ENCODE assay signal across 26 cellular contexts in genomic region chr17:81995463-81996231, GRCh38. TPM values are rescaled to one million over a fixed set of nuclear protein-coding genes. Genes with fewer than 3 reads are reported as not detected.
A peak's percentile ranks its signal among the peaks of the same experiment; 100 is the strongest.
DNase-seq lines count a peak whose midpoint lies in the region; ATAC-seq and TF ChIP-seq lines count a peak whose summit lies in the region.
"Had no signal": no experiment of that assay in that cellular context is flagged by ENCODE, and none has a peak within 500 bp of the region (broad histone marks: within the 10 kb centered on the region; RNA-seq: fewer than 3 reads in every experiment).

No MANE protein-coding gene starts in this region.

- H3K27ac Mint-ChIP-seq in HFFc6 (no peak overlapping the region), endodermal cell (peak overlapping the region; percentile 64)
- H3K27ac Mint-ChIP-seq: activated CD4-positive, alpha-beta T cell treated with anti-CD3 and anti-CD28 coated beads, Interleukin-2, amount 10 ng/mL, durations not matched to agents 7 days and 5 days; activated naive CD4-positive, alpha-beta T cell treated with anti-CD3 and anti-CD28 coated beads, Interleukin-2, amount 50 U/mL, for 72 hours; immature natural killer cell; stimulated activated effector memory CD8-positive, alpha-beta T cell treated with anti-CD3 and anti-CD28 coated beads, Interleukin-12 subunit alpha, Interleukin-12 subunit beta, amount 100 ng/mL, for 72 hours; T-cell had no signal

- no peaks in the 10 kb centered on the region for H3K9me3 Mint-ChIP-seq in HFFc6
- H3K9me3 Mint-ChIP-seq in endodermal cell: no peaks in the 10 kb centered on the region
- H3K9me3 Mint-ChIP-seq: activated CD4-positive, alpha-beta T cell treated with anti-CD3 and anti-CD28 coated beads, Interleukin-2, amount 10 ng/mL, durations not matched to agents 7 days and 5 days; activated naive CD4-positive, alpha-beta T cell treated with anti-CD3 and anti-CD28 coated beads, Interleukin-2, amount 50 U/mL, for 72 hours; immature natural killer cell; nephron; stimulated activated effector memory CD8-positive, alpha-beta T cell treated with anti-CD3 and anti-CD28 coated beads, Interleukin-12 subunit alpha, Interleukin-12 subunit beta, amount 100 ng/mL, for 72 hours; T-cell; type B pancreatic cell had no signal

- peaks cover 2% of the 10 kb centered on the region for H3K36me3 Mint-ChIP-seq in HFFc6 (ENCODE audit: low read depth)
- peaks cover 15% of the 10 kb centered on the region for H3K36me3 Mint-ChIP-seq in endodermal cell (ENCODE audit: low read depth)
- H3K36me3 Mint-ChIP-seq: activated naive CD4-positive, alpha-beta T cell treated with anti-CD3 and anti-CD28 coated beads, Interleukin-2, amount 50 U/mL, for 72 hours; immature natural killer cell had no signal

- TF ChIP-seq CTCF in HFFc6 (IDR thresholded peaks at IDR 0.05): peak; percentile 16; the same call in 1 of the 2 replicates
- TF ChIP-seq CTCF in endodermal cell (conservative IDR thresholded peaks at IDR 0.05): peak; percentile 56
- TF ChIP-seq CTCF in psoas muscle (IDR thresholded peaks at IDR 0.05): no peak

- H3K9me3 ChIP-seq in endodermal cell (ENCODE audit: control insufficient read depth, low read length) (no peaks in the 10 kb centered on the region), psoas muscle (no peaks in the 10 kb centered on the region)
- H3K9me3 ChIP-seq: MG63, ovary had no signal

- no peak overlapping the region for H3K4me3 Mint-ChIP-seq in HFFc6
- no peak overlapping the region for H3K4me3 Mint-ChIP-seq in endodermal cell
- H3K4me3 Mint-ChIP-seq: activated CD4-positive, alpha-beta T cell treated with anti-CD3 and anti-CD28 coated beads, Interleukin-2, amount 10 ng/mL, durations not matched to agents 7 days and 5 days; immature natural killer cell; nephron; stimulated activated effector memory CD8-positive, alpha-beta T cell treated with anti-CD3 and anti-CD28 coated beads, Interleukin-12 subunit alpha, Interleukin-12 subunit beta, amount 100 ng/mL, for 72 hours; T-cell; type B pancreatic cell had no signal

- no peaks in the 10 kb centered on the region for H3K27me3 Mint-ChIP-seq in HFFc6 (ENCODE audit: insufficient read depth)
- no peaks in the 10 kb centered on the region for H3K27me3 Mint-ChIP-seq in endodermal cell (ENCODE audit: insufficient read depth)
- H3K27me3 Mint-ChIP-seq: activated CD4-positive, alpha-beta T cell treated with anti-CD3 and anti-CD28 coated beads, Interleukin-2, amount 10 ng/mL, durations not matched to agents 7 days and 5 days; T-cell; type B pancreatic cell had no signal

- H3K36me3 ChIP-seq in endodermal cell (ENCODE audit: control insufficient read depth, insufficient read depth, low read length) (no peaks in the 10 kb centered on the region), psoas muscle (ENCODE audit: insufficient read depth in 1 of 2, low read depth in 1 of 2) (peaks cover 0 to 13% of the 10 kb centered on the region in 2 donors)
- H3K36me3 ChIP-seq: brain microvascular endothelial cell, ovary had no signal

- no peak overlapping the region for H3K27ac ChIP-seq in endodermal cell (ENCODE audit: low read depth, low read length)
- H3K27ac ChIP-seq in psoas muscle: no peak overlapping the region
- H3K27ac ChIP-seq: BLaER1, brain microvascular endothelial cell, ovary had no signal

- no peak overlapping the region for H3K9ac ChIP-seq in endodermal cell (ENCODE audit: extremely low read depth, low read length, poor library complexity, severe bottlenecking)
- H3K9ac ChIP-seq: BLaER1 had no signal

- H3K27me3 ChIP-seq in endodermal cell (ENCODE audit: control insufficient read depth, insufficient read depth, low read length, poor library complexity, severe bottlenecking): no peaks in the 10 kb centered on the region
- no peaks in the 10 kb centered on the region for H3K27me3 ChIP-seq in psoas muscle (ENCODE audit: insufficient read depth in 3 of 3, low read length in 2 of 3)
- H3K27me3 ChIP-seq: brain microvascular endothelial cell, MG63, ovary had no signal

- WGBS in endodermal cell (ENCODE audit: insufficient coverage in 1 of 2, insufficient read length in 1 of 2), 2 experiments: 95 to 96% methylated on average over 21 to 29 of the region's 29 CpGs
- WGBS in psoas muscle, 3 donors: 91 to 95% (median 92%) methylated on average over 26 to 29 of the region's 29 CpGs

- no peak overlapping the region for H3K4me3 ChIP-seq in endodermal cell (ENCODE audit: low read length)
- no peak overlapping the region for H3K4me3 ChIP-seq in psoas muscle
- H3K4me3 ChIP-seq: BLaER1, GM12878, MG63, ovary had no signal

- intact Hi-C loops in psoas muscle (cut with DNase I): no loop called here

- H3K4me1 ChIP-seq in endodermal cell (ENCODE audit: control insufficient read depth, insufficient read depth, low read length): no peaks in the 10 kb centered on the region
- peaks cover 48% of the 10 kb centered on the region for H3K4me1 ChIP-seq in psoas muscle

- peaks cover 20% of the 10 kb centered on the region for H3K4me1 Mint-ChIP-seq in HFFc6 (ENCODE audit: low read depth)
- H3K4me1 Mint-ChIP-seq in endodermal cell: no peaks in the 10 kb centered on the region

- DNase-seq in HFFc6 (no peak), endodermal cell (peak; percentile 87), psoas muscle (peak; percentile 9 to 48), A172 (ENCODE audit: low spot score) (no peak), NK-92 (lab: John Stamatoyannopoulos, UW; ENCODE audit: unreplicated experiment) (no peak), foreskin melanocyte (no peak)
- DNase-seq: activated CD4-positive, alpha-beta T cell treated with anti-CD3 and anti-CD28 coated beads, Interleukin-2, amount 10 ng/mL, durations not matched to agents 7 days and 5 days; activated effector memory CD4-positive, alpha-beta T cell treated with Interleukin-2 at 50 U/mL for 16 hours; activated T-cell treated with anti-CD3 and anti-CD28 coated beads, Interleukin-2, amount 50 U/mL, for 1 hour; amygdala; brain microvascular endothelial cell; hippocampal formation; immature natural killer cell; KBM-7; MG63; NCI-H1930; NCI-H2171 treated with DMSO at 0.1 percent for 48 hours; NCI-H510A; ovary; T-cell had no signal

- ATAC-seq in psoas muscle: no peak
- ATAC-seq: activated naive CD4-positive, alpha-beta T cell treated with anti-CD3 and anti-CD28 coated beads, Interleukin-2, amount 50 U/mL, for 72 hours; GM12878; stimulated activated effector memory CD8-positive, alpha-beta T cell treated with anti-CD3 and anti-CD28 coated beads, Interleukin-12 subunit alpha, Interleukin-12 subunit beta, amount 100 ng/mL, for 72 hours; T-cell had no signal

RNA-seq across cellular contexts. Expression of gene ASPSCR1, which starts 18.2 kb away (rescaled TPM):
- 10 to 100 TPM; 26.6 to 36.8 (median 34.7) TPM for total RNA-seq in HFFc6 (2021; fragmentation: NEBNext Ultra II Directional; extraction: Animal tissue kit (Norgen Biotek cat#: 25700))
- total RNA-seq in endodermal cell (10 to 100 TPM; 50.8 to 65.4 TPM), psoas muscle (10 to 100 TPM; 27.7 to 37.4 (median 35.0) TPM)
- polyA plus RNA-seq in endodermal cell (2013, experiment 1 of 2): 41.5 TPM
- polyA plus RNA-seq in endodermal cell (2013, experiment 2 of 2): 30.3 TPM
- 10 to 100 TPM; 27.9 to 33.1 (median 33.0) TPM for polyA plus RNA-seq in psoas muscle
- total RNA-seq in A172 (2014; rRNA removed; shearing (Covaris generic)): 22.4 and 25.8 TPM in 2 replicates

RNA-seq across cellular contexts. Expression of gene CENPX, which starts 27.0 kb away (rescaled TPM):
- total RNA-seq in HFFc6 (2021; fragmentation: NEBNext Ultra II Directional; extraction: Animal tissue kit (Norgen Biotek cat#: 25700)): 10 to 100 TPM; 60.6 to 83.9 (median 73.3) TPM
- 10 to 100 TPM; 80.0 to 85.0 TPM for total RNA-seq in endodermal cell
- polyA plus RNA-seq in endodermal cell (2013, experiment 1 of 2): 62.5 TPM
- 61.5 TPM for polyA plus RNA-seq in endodermal cell (2013, experiment 2 of 2)
- 10 to 100 TPM; 15.9 to 24.6 (median 19.7) TPM for total RNA-seq in psoas muscle
- 10 to 100 TPM; 53.8 to 79.4 (median 64.4) TPM for polyA plus RNA-seq in psoas muscle
- 155 and 163 TPM in 2 replicates for total RNA-seq in A172 (2014; rRNA removed; shearing (Covaris generic))

RNA-seq across cellular contexts. Expression of gene LRRC45, which starts 27.5 kb away (rescaled TPM):
- total RNA-seq in HFFc6 (2021; fragmentation: NEBNext Ultra II Directional; extraction: Animal tissue kit (Norgen Biotek cat#: 25700)): 10 to 100 TPM in 3 of 6 experiments, 1 to 10 TPM in 3; 6.8 to 10.5 (median 10.0) TPM
- total RNA-seq in endodermal cell (10 to 100 TPM; 35.1 to 38.9 TPM), psoas muscle (1 to 10 TPM; 1.4 to 3.0 (median 1.9) TPM)
- 22.3 TPM for polyA plus RNA-seq in endodermal cell (2013, experiment 1 of 2)
- 20.1 TPM for polyA plus RNA-seq in endodermal cell (2013, experiment 2 of 2)
- polyA plus RNA-seq in psoas muscle: 1 to 10 TPM; 3.5 to 7.1 (median 4.0) TPM
- 28.0 and 38.0 TPM in 2 replicates for total RNA-seq in A172 (2014; rRNA removed; shearing (Covaris generic))

RNA-seq across cellular contexts. Expression of gene NOTUM, which starts 34.7 kb away (rescaled TPM):
- under 1 TPM in 2 of 6 experiments, not detected in 4; 0.10 to 0.14 TPM for total RNA-seq in HFFc6 (2021; fragmentation: NEBNext Ultra II Directional; extraction: Animal tissue kit (Norgen Biotek cat#: 25700))
- 10 to 100 TPM; 12.5 to 26.3 TPM for total RNA-seq in endodermal cell
- polyA plus RNA-seq in endodermal cell (2013, experiment 1 of 2): 6.2 TPM
- polyA plus RNA-seq in endodermal cell (2013, experiment 2 of 2): 5.0 TPM
- total RNA-seq in psoas muscle: 1 to 10 TPM in 3 of 4 donors, under 1 TPM in 1; 0.92 to 1.9 (median 1.5) TPM
- polyA plus RNA-seq in psoas muscle: under 1 TPM; 0.25 to 0.48 (median 0.44) TPM
- total RNA-seq in A172 (2014; rRNA removed; shearing (Covaris generic)): 0.14 and 1.9 TPM in 2 replicates
- polyA plus RNA-seq: immature natural killer cell had no signal

RNA-seq across cellular contexts. Expression of gene RAC3, which starts 35.8 kb away (rescaled TPM):
- 1 to 10 TPM; 4.3 to 8.5 (median 5.6) TPM for total RNA-seq in HFFc6 (2021; fragmentation: NEBNext Ultra II Directional; extraction: Animal tissue kit (Norgen Biotek cat#: 25700))
- total RNA-seq in endodermal cell (10 to 100 TPM; 45.7 to 53.9 TPM), psoas muscle (not detected)
- 58.8 TPM for polyA plus RNA-seq in endodermal cell (2013, experiment 1 of 2)
- 53.5 TPM for polyA plus RNA-seq in endodermal cell (2013, experiment 2 of 2)
- under 1 TPM in 2 of 3 donors, not detected in 1; 0.05 to 0.83 TPM for polyA plus RNA-seq in psoas muscle
- total RNA-seq in A172 (2014; rRNA removed; shearing (Covaris generic)): 7.0 TPM in 1 of 2 replicates, not detected in the other
- polyA plus RNA-seq: immature natural killer cell had no signal

Comparison
In these comparisons a context has a peak if more than half of its experiments do, and no peak if none do; other contexts are left out.
1. DNase-seq: peak in endodermal cell (single experiment) and psoas muscle (2 of 2); none in HFFc6 (single experiment), A172 (single experiment), NK-92 (single experiment) and foreskin melanocyte (single experiment).